ENCODE assay signal across 8 cellular contexts in the genomic region with DNA sequence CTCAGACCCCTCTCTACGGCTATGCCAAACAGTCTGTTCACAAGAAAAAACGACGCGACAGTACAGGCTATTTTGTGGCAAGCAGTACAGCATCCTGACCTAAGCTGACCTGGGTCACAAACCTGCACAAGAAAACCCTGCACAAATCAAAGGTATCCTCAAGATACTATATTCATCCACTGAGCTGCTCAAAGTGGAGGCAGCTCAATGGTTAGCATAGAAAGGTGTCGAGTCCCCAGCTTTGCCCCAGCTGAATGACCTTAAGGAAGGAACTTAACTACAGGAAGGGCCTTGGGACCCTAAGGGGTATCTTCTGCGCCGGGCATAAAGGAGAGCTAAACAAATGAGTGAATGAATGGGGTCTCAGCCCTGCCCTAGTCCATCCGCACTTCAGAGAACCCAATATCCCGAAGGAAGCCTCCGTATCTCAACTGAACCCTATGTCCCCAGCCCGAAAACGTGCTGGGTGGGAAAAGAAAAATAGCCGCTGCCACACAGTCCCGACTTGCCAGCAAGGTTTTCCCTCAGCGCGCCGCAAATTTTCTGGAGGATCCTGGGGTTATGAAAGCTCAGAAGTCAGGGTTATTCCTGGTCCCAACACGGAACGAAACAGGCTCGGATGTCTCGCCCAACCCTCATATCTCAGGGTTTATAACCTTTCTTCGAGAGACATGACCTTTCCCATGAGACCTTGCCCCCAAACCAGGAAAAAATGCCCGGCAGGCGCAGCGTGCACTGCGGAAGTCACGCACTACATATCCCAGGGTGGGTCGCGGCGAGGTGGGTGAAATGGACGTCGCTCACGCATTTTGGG.
A peak's percentile ranks its signal among the peaks of the same experiment; 100 is the strongest.
DNase-seq lines count a peak whose midpoint lies in the region; ATAC-seq and TF ChIP-seq lines count a peak whose summit lies in the region.

A gene with protein sequence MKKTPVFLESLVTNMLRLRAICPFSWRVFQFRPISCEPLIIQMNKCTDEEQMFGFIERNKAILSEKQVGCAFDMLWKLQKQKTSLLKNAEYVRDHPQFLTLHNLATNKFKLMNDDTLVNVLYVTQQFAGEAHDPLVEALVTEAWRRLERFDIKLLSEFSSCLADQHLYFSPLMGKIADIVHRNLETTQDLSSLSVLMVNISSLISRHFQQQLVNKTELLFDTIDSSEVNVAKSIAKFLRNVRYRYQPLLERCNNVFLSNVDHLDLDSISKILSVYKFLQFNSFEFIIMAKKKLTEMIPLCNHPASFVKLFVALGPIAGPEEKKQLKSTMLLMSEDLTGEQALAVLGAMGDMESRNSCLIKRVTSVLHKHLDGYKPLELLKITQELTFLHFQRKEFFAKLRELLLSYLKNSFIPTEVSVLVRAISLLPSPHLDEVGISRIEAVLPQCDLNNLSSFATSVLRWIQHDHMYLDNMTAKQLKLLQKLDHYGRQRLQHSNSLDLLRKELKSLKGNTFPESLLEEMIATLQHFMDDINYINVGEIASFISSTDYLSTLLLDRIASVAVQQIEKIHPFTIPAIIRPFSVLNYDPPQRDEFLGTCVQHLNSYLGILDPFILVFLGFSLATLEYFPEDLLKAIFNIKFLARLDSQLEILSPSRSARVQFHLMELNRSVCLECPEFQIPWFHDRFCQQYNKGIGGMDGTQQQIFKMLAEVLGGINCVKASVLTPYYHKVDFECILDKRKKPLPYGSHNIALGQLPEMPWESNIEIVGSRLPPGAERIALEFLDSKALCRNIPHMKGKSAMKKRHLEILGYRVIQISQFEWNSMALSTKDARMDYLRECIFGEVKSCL (minus strand): TSS at position 706 of the 814 bp plus-strand sequence. CDS start 1,836 bp downstream, outside the sequence.

- TF ChIP-seq CTCF in AG09319 (IDR thresholded peaks at IDR 0.05; ENCODE audit: low read depth, low read length) (no peak), choroid plexus epithelial cell (conservative IDR thresholded peaks at IDR 0.05; ENCODE audit: low read depth, low read length) (no peak)

- peak; percentile 100 for ATAC-seq in GM19043 (IDR thresholded peaks at IDR 0.05; ENCODE audit: low read depth, unreplicated experiment)
- peak; percentile 100 for ATAC-seq in HG03378 (IDR thresholded peaks at IDR 0.05; ENCODE audit: unreplicated experiment)

- H3K4me3 ChIP-seq in choroid plexus epithelial cell (ENCODE audit: low read depth, low read length): peak within 1 kb of the TSS; percentile 84

- DNase-seq in AG09319 (ENCODE audit: extremely low read depth, low read depth): peak; percentile 50
- DNase-seq in NCI-H510A treated with DMSO at 0.1 percent for 48 hours (lab: John Stamatoyannopoulos, UW): peak; percentile 84
- peak; percentile 79 to 82 for DNase-seq in activated CD4-positive, alpha-beta T cell treated with anti-CD3 and anti-CD28 coated beads for 24 hours (ENCODE audit: low read depth in 2 of 2)
- DNase-seq in choroid plexus epithelial cell (ENCODE audit: low read depth): peak; percentile 88
- DNase-seq in kidney tubule cell (ENCODE audit: low spot score): peak; percentile 91
- DNase-seq in stimulated activated CD4-positive, alpha-beta T cell treated with anti-CD3 and anti-CD28 coated beads, Interleukin-1b, Interleukin-23, amount 100 ng/mL, for 24 hours (ENCODE audit: low read depth in 4 of 4, low spot score in 1 of 4): peak; percentile 56 to 88 (median 78)

Comparison
In these comparisons a context has a peak if more than half of its experiments do, and no peak if none do; other contexts are left out.
1. Peak in every context shown above with its lines: DNase-seq, ATAC-seq and H3K4me3 ChIP-seq.